In the genomic region with DNA sequence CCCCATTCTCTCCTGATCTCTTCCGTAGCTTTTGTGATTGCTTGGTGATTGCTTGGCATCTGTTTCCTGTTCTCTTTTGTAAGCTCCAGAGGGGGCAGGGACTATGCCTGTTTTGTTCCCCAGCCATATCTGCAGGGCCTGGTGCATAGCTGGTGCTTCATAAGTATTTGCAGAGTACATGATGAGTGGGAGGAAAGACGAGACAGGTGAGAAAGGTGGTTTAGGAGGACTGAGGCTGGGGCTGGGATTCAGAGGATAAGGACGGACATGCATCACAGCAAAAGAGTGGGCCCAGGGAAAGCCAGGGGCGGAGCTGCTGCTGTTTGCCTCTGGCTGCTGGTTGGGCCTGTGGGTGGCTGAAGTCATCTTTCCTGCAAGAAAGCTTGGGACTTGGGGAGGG, we compare ENCODE assay signal across 11 cellular contexts.
A peak's percentile ranks its signal among the peaks of the same experiment; 100 is the strongest.
DNase-seq lines count a peak whose midpoint lies in the region; ATAC-seq and TF ChIP-seq lines count a peak whose summit lies in the region.
"Had no signal": no experiment of that assay in that cellular context is flagged by ENCODE, and none has a peak within 500 bp of the region (broad histone marks: within the 10 kb centered on the region; RNA-seq: fewer than 3 reads in every experiment).

No MANE protein-coding gene starts in this region.

- no peak for TF ChIP-seq CTCF in foreskin keratinocyte (conservative IDR thresholded peaks at IDR 0.05)

- DNase-seq in SKM-1 treated with dmso at 0.1 percent for 144 hours (lab: John Stamatoyannopoulos, UW; ENCODE audit: unreplicated experiment) (peak; percentile 37), SKM-1 (lab: John Stamatoyannopoulos, UW; ENCODE audit: unreplicated experiment) (no peak), NCI-H2081 (lab: John Stamatoyannopoulos, UW) (peak; percentile 47 to 70), foreskin keratinocyte (no peak), AG08396 (ENCODE audit: low spot score) (no peak)
- DNase-seq in stimulated activated CD4-positive, alpha-beta T cell treated with anti-CD3 and anti-CD28 coated beads, Interleukin-1b, Interleukin-23, amount 100 ng/mL, for 48 hours: no peak
- DNase-seq: activated CD4-positive, CD25-positive, alpha-beta regulatory T cell; kidney had no signal

- peak overlapping the region; percentile 94 for H3K27ac ChIP-seq in cingulate gyrus (ENCODE audit: low read depth, low read length)
- H3K27ac ChIP-seq in foreskin keratinocyte: no peak overlapping the region
- H3K27ac ChIP-seq: parathyroid adenoma had no signal

- no peak for ATAC-seq in foreskin keratinocyte
- ATAC-seq in HG03196 (IDR thresholded peaks at IDR 0.05; ENCODE audit: unreplicated experiment): no peak

- no peaks in the 10 kb centered on the region for H3K4me1 ChIP-seq in foreskin keratinocyte
- H3K4me1 ChIP-seq: parathyroid adenoma had no signal

- no peaks in the 10 kb centered on the region for H3K27me3 ChIP-seq in foreskin keratinocyte

Comparison
In these comparisons a context has a peak if more than half of its experiments do, and no peak if none do; other contexts are left out.
1. DNase-seq: peak in SKM-1 treated with dmso at 0.1 percent for 144 hours (single experiment) and NCI-H2081 (2 of 2); none in SKM-1 (single experiment), foreskin keratinocyte (0 of 2), stimulated activated CD4-positive, alpha-beta T cell treated with anti-CD3 and anti-CD28 coated beads, Interleukin-1b, Interleukin-23, amount 100 ng/mL, for 48 hours (single experiment) and AG08396 (single experiment).